ENCODE assay signal across 28 cellular contexts in the genomic region with DNA sequence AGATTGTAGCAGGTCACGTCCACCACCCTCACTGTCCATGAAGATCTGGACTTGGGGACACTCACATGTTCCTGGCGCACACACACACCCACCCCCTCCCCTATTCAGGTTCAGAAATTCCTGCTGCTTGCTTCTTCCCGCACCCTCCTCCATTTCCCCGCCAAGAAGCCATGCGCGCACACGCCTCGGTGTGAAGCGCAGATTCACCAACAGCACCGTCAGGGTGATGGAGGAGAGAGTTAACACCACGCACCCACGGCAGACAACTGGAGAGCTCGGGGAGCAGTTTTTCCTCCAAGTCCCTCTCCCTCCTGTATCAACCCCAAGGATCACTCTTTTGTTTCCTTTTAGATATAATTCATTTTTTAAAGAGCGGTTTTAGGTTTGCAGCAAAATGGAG.
"Had no signal": no experiment of that assay in that cellular context is flagged by ENCODE, and none has a peak within 500 bp of the region (broad histone marks: within the 10 kb centered on the region; RNA-seq: fewer than 3 reads in every experiment).

No MANE protein-coding gene starts in this region.

- H3K4me1 Mint-ChIP-seq: nephron; stimulated activated naive CD8-positive, alpha-beta T cell treated with anti-CD3 and anti-CD28 coated beads, Interleukin-15, amount 100 ng/mL, for 72 hours had no signal

- H3K4me1 ChIP-seq: parathyroid adenoma, prostate gland had no signal

- H3K9me3 ChIP-seq: heart right ventricle, lower lobe of right lung, prostate gland, tibial nerve, upper lobe of right lung had no signal

- H3K4me3 ChIP-seq: heart right ventricle, hepatocyte, lower lobe of right lung, prostate gland, skin epidermis, tibial nerve, upper lobe of right lung had no signal

- H3K9me3 Mint-ChIP-seq: naive thymus-derived CD8-positive, alpha-beta T cell; nephron; neural crest cell; stimulated activated naive CD8-positive, alpha-beta T cell treated with anti-CD3 and anti-CD28 coated beads, Interleukin-15, amount 100 ng/mL, for 72 hours had no signal

- H3K27ac ChIP-seq: heart right ventricle, hepatocyte, lower lobe of right lung, parathyroid adenoma, prostate gland, skin epidermis, upper lobe of right lung had no signal

- H3K4me3 Mint-ChIP-seq: naive thymus-derived CD8-positive, alpha-beta T cell; nephron; neural crest cell; stimulated activated naive CD8-positive, alpha-beta T cell treated with anti-CD3 and anti-CD28 coated beads, Interleukin-15, amount 100 ng/mL, for 72 hours had no signal

- H2AFZ ChIP-seq: hepatocyte, parathyroid adenoma had no signal

- H3K36me3 ChIP-seq: prostate gland had no signal

- H3K27me3 Mint-ChIP-seq: naive thymus-derived CD8-positive, alpha-beta T cell; stimulated activated naive CD8-positive, alpha-beta T cell treated with anti-CD3 and anti-CD28 coated beads, Interleukin-15, amount 100 ng/mL, for 72 hours had no signal

- H3K4me2 ChIP-seq: hepatocyte had no signal

- H3K27me3 ChIP-seq: heart right ventricle, hepatocyte, tibial nerve, upper lobe of right lung had no signal

- ATAC-seq: heart right ventricle; left cardiac atrium; left lobe of liver; lower lobe of right lung; naive thymus-derived CD8-positive, alpha-beta T cell; right cardiac atrium; sciatic nerve; stimulated activated naive CD8-positive, alpha-beta T cell treated with anti-CD3 and anti-CD28 coated beads, Interleukin-15, amount 100 ng/mL, for 72 hours; upper lobe of right lung had no signal

- DNase-seq: heart right ventricle; islet precursor cell; kidney glomerular epithelial cell; left cardiac atrium; lower lobe of right lung; mammary epithelial cell; mesenchymal stem cell; naive thymus-derived CD8-positive, alpha-beta T cell; nucleus accumbens; retina; stimulated activated CD4-positive, alpha-beta T cell treated with anti-CD3 and anti-CD28 coated beads, Interleukin-12 subunit alpha, Interleukin-12 subunit beta, amount 100 ng/mL, for 4 hours; stimulated activated CD4-positive, alpha-beta T cell treated with anti-CD3 and anti-CD28 coated beads, Interleukin-15, amount 100 ng/mL, for 24 hours; stimulated activated CD4-positive, alpha-beta T cell treated with anti-CD3 and anti-CD28 coated beads, Interleukin-2, amount 100 ng/mL, for 24 hours; stimulated activated CD4-positive, alpha-beta T cell treated with anti-CD3 and anti-CD28 coated beads, Interleukin-4, amount 100 ng/mL, for 1 hour; stimulated activated naive CD4-positive, alpha-beta T cell treated with Interleukin-2 at 50 U/mL for 16 hours; stimulated activated naive CD8-positive, alpha-beta T cell treated with anti-CD3 and anti-CD28 coated beads, Interleukin-15, amount 100 ng/mL, for 72 hours; substantia nigra; upper lobe of right lung had no signal

- H3K79me2 ChIP-seq: hepatocyte, parathyroid adenoma had no signal

- H3K27ac Mint-ChIP-seq: nephron; stimulated activated naive CD8-positive, alpha-beta T cell treated with anti-CD3 and anti-CD28 coated beads, Interleukin-15, amount 100 ng/mL, for 72 hours had no signal
